ENCODE assay signal across 23 cellular contexts in genomic region chr5:111820072-111820471, GRCh38.
DNase-seq lines count a peak whose midpoint lies in the region; ATAC-seq, FAIRE-seq and TF ChIP-seq lines count a peak whose summit lies in the region.
"Had no signal": no experiment of that assay in that cellular context is flagged by ENCODE, and none has a peak within 500 bp of the region (broad histone marks: within the 10 kb centered on the region; RNA-seq: fewer than 3 reads in every experiment).

No MANE protein-coding gene starts in this region.

- H2AK5ac ChIP-seq in H1 (ENCODE audit: low read depth, low read length) = no peak overlapping the region

- TF ChIP-seq CTCF in HepG2 (CRISPR knock-in tag; IDR thresholded peaks at IDR 0.05) (peak; percentile 55), right lobe of liver (IDR thresholded peaks at IDR 0.05) (no peak), H1 (IDR thresholded peaks at IDR 0.05; ENCODE audit: control extremely low read depth in 1 of 3, insufficient read depth in 1 of 3, low read depth in 1 of 3, low read length in 3 of 3) (peak in 1 of 3 experiments; percentile 30; a peak in 1 of 4 replicates)

- H3K79me1 ChIP-seq in H1 (ENCODE audit: low read depth, low read length) = no peaks in the 10 kb centered on the region

- TF ChIP-seq RAD21 in HepG2 (CRISPR knock-in tag; IDR thresholded peaks at IDR 0.05) (no peak), H1 (IDR thresholded peaks at IDR 0.05 in 1 of 2, conservative IDR thresholded peaks at IDR 0.05 in 1 of 2; ENCODE audit: low read depth in 2 of 2, low read length in 2 of 2) (peak; percentile 51 to 61)

- H3K9ac ChIP-seq in HepG2 (ENCODE audit: insufficient read depth, low read depth, low read length) = no peak overlapping the region
- H3K9ac ChIP-seq in H1 (replicated peaks in 1 of 4; ENCODE audit: extremely low read depth in 1 of 4, low read depth in 3 of 4, low read length in 3 of 4) = no peak overlapping the region
- H3K9ac ChIP-seq: parathyroid adenoma had no signal

- H3K4me1 ChIP-seq in HepG2 (ENCODE audit: insufficient read depth, low read length) (no peaks in the 10 kb centered on the region), right lobe of liver (peaks cover 0 to 4% (median 0%) of the 10 kb centered on the region in 4 donors), H1 (replicated peaks in 1 of 4; ENCODE audit: control insufficient read depth in 3 of 4, insufficient read depth in 4 of 4, low read length in 3 of 4) (no peaks in the 10 kb centered on the region)
- H3K4me1 ChIP-seq: gastroesophageal sphincter, parathyroid adenoma, sigmoid colon, SJCRH30 had no signal

- no peak overlapping the region for H2BK12ac ChIP-seq in H1 (ENCODE audit: low read depth, low read length)

- H2BK120ac ChIP-seq in H1 (replicated peaks; ENCODE audit: low read depth, low read length) = no peak overlapping the region

- POLR2A ChIA-PET in HepG2 (lab: Yijun Ruan, JAX) (no interaction called here), H1 (lab: Charles Lee; ENCODE audit: partially characterized antibody) (interaction anchor here (1.0 kb wide), 1 partner anchor 40 kb away, joined by 3 read pairs; no protein-coding TSS in a partner anchor)

- no peak overlapping the region for H3K18ac ChIP-seq in H1 (ENCODE audit: extremely low read depth, low read length)

- H3K4me3 ChIP-seq in HepG2 (replicated peaks in 1 of 3; ENCODE audit: insufficient read depth in 1 of 3, low read depth in 2 of 3, low read length in 3 of 3) = no peak overlapping the region
- H3K4me3 ChIP-seq in right lobe of liver = no peak overlapping the region
- no peak overlapping the region for H3K4me3 ChIP-seq in H1 (ENCODE audit: extremely low read depth in 1 of 4, insufficient read depth in 2 of 4, low read depth in 3 of 4, low read length in 4 of 4)
- H3K4me3 ChIP-seq: gastroesophageal sphincter, sigmoid colon, SJCRH30, thoracic aorta had no signal

- no TSS peak for BruUV-seq in HepG2 (replicated peaks; lab: Mats Ljungman, UMichigan)

- H4K20me1 ChIP-seq in HepG2 (ENCODE audit: insufficient read depth, low read length) (no peaks in the 10 kb centered on the region), H1 (replicated peaks in 1 of 2; ENCODE audit: control insufficient read depth in 1 of 2, insufficient read depth in 2 of 2, low read length in 2 of 2) (no peaks in the 10 kb centered on the region)

- H2BK5ac ChIP-seq in H1 (ENCODE audit: low read depth, low read length) = no peak overlapping the region

- H3K14ac ChIP-seq in H1 (ENCODE audit: insufficient read length) = no peak overlapping the region

- peak; percentile 38; the same call in 1 of the 3 replicates for ATAC-seq in HepG2
- ATAC-seq in right lobe of liver = no peak
- ATAC-seq in GM21526 (IDR thresholded peaks at IDR 0.05; ENCODE audit: low FRiP score, unreplicated experiment) = no peak
- ATAC-seq: gastroesophageal sphincter; naive thymus-derived CD4-positive, alpha-beta T cell; stimulated activated memory B cell treated with anti-CD40 and anti-IgM and Interleukin-4, amounts not matched to agents 10 μg/mL and 1 μg/mL and 100 μg/mL, for 72 hours had no signal

- H3K4ac ChIP-seq in H1 (replicated peaks; ENCODE audit: insufficient read length, low read depth, low read length) = no peak overlapping the region

- CTCF ChIA-PET in HepG2 (lab: Yijun Ruan, JAX; ENCODE audit: low intra/inter-chr PET ratio, low total read pairs) = no interaction called here
- CTCF ChIA-PET in H1 (lab: Charles Lee; ENCODE audit: partially characterized antibody) = interaction anchor here (0.6 to 4.2 kb wide), 23 partner anchors 9 to 583 kb away, joined by 3 to 30 read pairs (median 3); no protein-coding TSS in a partner anchor

- H3K4me2 ChIP-seq in HepG2 (ENCODE audit: low read depth, low read length) = no peak overlapping the region
- no peak overlapping the region for H3K4me2 ChIP-seq in H1 (ENCODE audit: insufficient read depth in 1 of 2, low read depth in 2 of 2, low read length in 2 of 2)

- DNase-seq in HepG2 (ENCODE audit: low spot score) (peak; percentile 11), right lobe of liver (no peak), NCI-H69 (lab: John Stamatoyannopoulos, UW) (peak; percentile 7), H1 (ENCODE audit: low read depth in 1 of 2, low spot score in 2 of 2) (no peak), HUDEP-2 (lab: John Stamatoyannopoulos, UW; ENCODE audit: unreplicated experiment in 76 of 76) (no peak), NCI-H748 (lab: John Stamatoyannopoulos, UW; ENCODE audit: unreplicated experiment) (no peak), NCI-H1417 treated with DMSO at 0.1 percent for 48 hours (lab: John Stamatoyannopoulos, UW) (no peak)
- DNase-seq: activated CD4-positive, alpha-beta T cell treated with anti-CD3 and anti-CD28 coated beads, Interleukin-2, amount 10 ng/mL, durations not matched to agents 7 days and 5 days; activated gamma-delta T cell treated with Interleukin-2 at 50 U/mL for 16 hours; central memory CD4-positive, alpha-beta T cell; DMS153; erythroblast; naive thymus-derived CD4-positive, alpha-beta T cell; NCI-H1048; NCI-H2029 treated with DMSO at 0.1 percent for 48 hours; NCI-H510A; sigmoid colon had no signal

- no peak overlapping the region for H3K27ac ChIP-seq in HepG2 (ENCODE audit: extremely low read length, insufficient read depth, low read length)
- H3K27ac ChIP-seq in right lobe of liver = no peak overlapping the region
- no peak overlapping the region for H3K27ac ChIP-seq in H1 (ENCODE audit: low read depth, low read length)
- H3K27ac ChIP-seq: gastroesophageal sphincter, parathyroid adenoma, sigmoid colon, SJCRH30, thoracic aorta had no signal

- no peaks in the 10 kb centered on the region for H3K79me2 ChIP-seq in HepG2 (ENCODE audit: insufficient read depth, low read length)
- no peaks in the 10 kb centered on the region for H3K79me2 ChIP-seq in H1 (ENCODE audit: control insufficient read depth in 1 of 2, insufficient read depth in 2 of 2, low read length in 2 of 2)
- H3K79me2 ChIP-seq: parathyroid adenoma had no signal

- no peak overlapping the region for H4K8ac ChIP-seq in H1 (ENCODE audit: extremely low read depth, insufficient read depth, low read length)

- H3K56ac ChIP-seq in H1 (replicated peaks; ENCODE audit: insufficient read length, low read depth, low read length) = no peak overlapping the region

- H2AFZ ChIP-seq in HepG2 (ENCODE audit: low read length) (no peak overlapping the region), H1 (ENCODE audit: low read length) (peak overlapping the region; percentile 43)
- H2AFZ ChIP-seq: parathyroid adenoma had no signal

- no peaks in the 10 kb centered on the region for H3K23me2 ChIP-seq in H1 (ENCODE audit: low read depth, low read length)

- in situ Hi-C loops in HepG2 (cut with HindIII; ENCODE audit: extremely low pct_ligation_motif_present, low pct_unique_long_range_greater_than_20kb) = no loop called here

- H4K5ac ChIP-seq in H1 (ENCODE audit: insufficient read length, low read depth, low read length) = no peak overlapping the region

- H2BK20ac ChIP-seq in H1 (ENCODE audit: low read length) = no peak overlapping the region

- no peak for TF ChIP-seq EP300 in HepG2 (IDR thresholded peaks at IDR 0.05; ENCODE audit: low read depth in 2 of 2, low read length in 2 of 2)
- no peak for TF ChIP-seq EP300 in HepG2 (CRISPR knock-in tag; IDR thresholded peaks at IDR 0.05; ENCODE audit: borderline replicate concordance)
- no peak for TF ChIP-seq EP300 in H1 (IDR thresholded peaks at IDR 0.05; ENCODE audit: borderline replicate concordance in 1 of 2, low read depth in 2 of 2, low read length in 2 of 2)

- H3K36me3 ChIP-seq in HepG2 (replicated peaks in 1 of 2; ENCODE audit: control insufficient read depth in 1 of 2, insufficient read depth in 2 of 2, low read length in 2 of 2) = no peaks in the 10 kb centered on the region
- no peaks in the 10 kb centered on the region for H3K36me3 ChIP-seq in right lobe of liver
- H3K36me3 ChIP-seq in H1 (ENCODE audit: control insufficient read depth in 2 of 4, insufficient read depth in 4 of 4, low read length in 3 of 4) = no peaks in the 10 kb centered on the region
- H3K36me3 ChIP-seq: gastroesophageal sphincter, sigmoid colon, SJCRH30, thoracic aorta had no signal

- H3K9me3 ChIP-seq in HepG2 (ENCODE audit: low read length) (no peaks in the 10 kb centered on the region), right lobe of liver (no peaks in the 10 kb centered on the region), H1 (ENCODE audit: insufficient read depth in 2 of 2, low read depth in 1 of 2, low read length in 1 of 2) (no peaks in the 10 kb centered on the region)
- H3K9me3 ChIP-seq: SJCRH30 had no signal

- H4K91ac ChIP-seq in H1 (replicated peaks; ENCODE audit: insufficient read length, low read length) = no peak overlapping the region

- TF ChIP-seq POLR2A in HepG2 (IDR thresholded peaks at IDR 0.05; ENCODE audit: insufficient read depth in 1 of 2, low read depth in 2 of 2, low read length in 2 of 2) = no peak
- TF ChIP-seq POLR2A in right lobe of liver (IDR thresholded peaks at IDR 0.05) = no peak
- no peak for TF ChIP-seq POLR2A in H1 (IDR thresholded peaks at IDR 0.05; ENCODE audit: control extremely low read depth in 1 of 2, low read depth in 2 of 2, low read length in 2 of 2)

- no peaks in the 10 kb centered on the region for H3K27me3 ChIP-seq in HepG2 (ENCODE audit: control insufficient read depth in 1 of 2, insufficient read depth in 2 of 2, low read length in 2 of 2)
- H3K27me3 ChIP-seq in right lobe of liver = no peaks in the 10 kb centered on the region
- H3K27me3 ChIP-seq in H1 (replicated peaks in 1 of 4; ENCODE audit: control insufficient read depth in 3 of 4, extremely low read depth in 1 of 4, insufficient read depth in 3 of 4, low read length in 3 of 4) = no peaks in the 10 kb centered on the region
- H3K27me3 ChIP-seq: gastroesophageal sphincter, sigmoid colon, SJCRH30 had no signal

- WGBS in HepG2 (ENCODE audit: low lambda C conversion rate) = 19% methylated on average over 5 of the region's 5 CpGs
- 60% methylated on average over 4 of the region's 5 CpGs for WGBS in right lobe of liver (ENCODE audit: insufficient coverage, low coverage, low lambda C conversion rate, missing lambda C conversion rate)
- 63% methylated on average over 5 of the region's 5 CpGs; no CpG with 5 or more reads in 1 of the 2 experiments for WGBS in H1 (ENCODE audit: extremely low coverage in 1 of 2, insufficient coverage in 1 of 2, insufficient read length in 1 of 2, insufficient replicate concordance in 2 of 2, low coverage in 1 of 2, low lambda C conversion rate in 2 of 2, missing lambda C conversion rate in 1 of 2), 2 experiments

- FAIRE-seq in HepG2 (lab: Jason Lieb, UNC) = no peak
- peak; percentile 60 for FAIRE-seq in H1 (lab: Jason Lieb, UNC)

- H2BK15ac ChIP-seq in H1 (ENCODE audit: low read length) = no peak overlapping the region

- intact Hi-C loops in HepG2 (cut with micrococcal nuclease; ENCODE audit: unreplicated experiment) = loop anchor here (1.0 kb wide), 1 partner anchor 270 kb away; no protein-coding TSS in a partner anchor
- intact Hi-C loops in right lobe of liver (cut with DNase I) = no loop called here

- H3K23ac ChIP-seq in H1 (ENCODE audit: insufficient read length) = no peak overlapping the region

TF ChIP-seq in HepG2, 621 proteins besides CTCF, POLR2A, EP300 and RAD21 (continues in another document):
- TF ChIP-seq STAG1 (CRISPR knock-in tag; IDR thresholded peaks at IDR 0.05) (peak; percentile 74), FOXA3 (CRISPR knock-in tag; IDR thresholded peaks at IDR 0.05) (0 out of 2 replicates have a peak, but pooled peaks have one; percentile 14)

TF ChIP-seq in H1, 55 proteins besides CTCF, POLR2A, EP300 and RAD21 (continues in another document):
- TF ChIP-seq NRF1 (IDR thresholded peaks at IDR 0.05; ENCODE audit: low read depth, low read length) (no peak), CREB1 (IDR thresholded peaks at IDR 0.05) (no peak)

Comparison
In these comparisons a context has a peak if more than half of its experiments do, and no peak if none do; other contexts are left out.
1. DNase-seq: peak in HepG2 (single experiment) and NCI-H69 (single experiment); none in right lobe of liver (0 of 3), H1 (0 of 2), HUDEP-2 (0 of 76), NCI-H748 (single experiment) and NCI-H1417 treated with DMSO at 0.1 percent for 48 hours (single experiment).
2. Of the 41 proteins assayed by ChIP-seq in both HepG2 and H1: peak only in HepG2: none; only in H1: RAD21; in both: none; in neither: 39; mixed calls (peak in some experiments, not most) for 1.